Comparison of ENCODE assay signal across 18 cellular contexts in the genomic region with DNA sequence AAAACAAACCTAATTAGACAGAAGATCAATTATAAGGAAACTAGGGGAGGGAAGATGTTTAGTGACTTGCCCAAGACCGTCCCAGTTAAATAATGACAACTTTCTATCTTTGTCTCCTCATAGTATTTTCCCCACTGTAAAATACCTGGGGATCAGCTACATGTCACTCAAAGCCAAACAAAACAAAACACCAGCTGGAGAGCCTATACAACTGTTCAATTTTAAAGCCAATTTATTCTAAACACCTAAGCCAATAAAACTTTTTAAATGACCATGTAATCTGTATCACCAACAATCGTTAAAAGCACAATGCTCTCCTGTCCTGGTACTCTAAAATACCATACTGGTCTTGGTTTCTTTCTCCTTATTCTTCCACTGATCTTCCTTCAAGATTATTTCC.
DNase-seq lines count a peak whose midpoint lies in the region; ATAC-seq and TF ChIP-seq lines count a peak whose summit lies in the region.
"Had no signal": no experiment of that assay in that cellular context is flagged by ENCODE, and none has a peak within 500 bp of the region (broad histone marks: within the 10 kb centered on the region; RNA-seq: fewer than 3 reads in every experiment).

No MANE protein-coding gene starts in this region.

- H3K4me3 ChIP-seq in Caco-2 (ENCODE audit: low read depth, low read length) (no peak overlapping the region), mucosa of descending colon (no peak overlapping the region)
- H3K4me3 ChIP-seq: BLaER1, GM23338 had no signal

- H3K36me3 ChIP-seq in Caco-2 (ENCODE audit: control insufficient read depth, insufficient read depth, low read length) (0 out of 2 replicates have a peak, but pooled peaks cover 2% of the 10 kb centered on the region), mucosa of descending colon (ENCODE audit: low read depth) (no peaks in the 10 kb centered on the region)

- H3K4me1 Mint-ChIP-seq in Caco-2 (ENCODE audit: low read depth, unreplicated experiment) (peaks cover 34% of the 10 kb centered on the region), CD14-positive monocyte (peaks cover 5% of the 10 kb centered on the region)
- peaks cover 7% of the 10 kb centered on the region for H3K4me1 Mint-ChIP-seq in dendritic cell treated with granulocyte-macrophage colony-stimulating factor and Interleukin-4, amounts not matched to agents 40 ng/mL and 50 ng/mL, for 4 days (ENCODE audit: low read depth)
- no peaks in the 10 kb centered on the region for H3K4me1 Mint-ChIP-seq in activated naive CD8-positive, alpha-beta T cell treated with anti-CD3 and anti-CD28 coated beads, Interleukin-2, amount 50 U/mL, for 24 hours
- H3K4me1 Mint-ChIP-seq: GM23338 had no signal

- H3K4me3 Mint-ChIP-seq in Caco-2 (ENCODE audit: unreplicated experiment) (no peak overlapping the region), CD14-positive monocyte (no peak overlapping the region)
- H3K4me3 Mint-ChIP-seq in dendritic cell treated with granulocyte-macrophage colony-stimulating factor and Interleukin-4, amounts not matched to agents 40 ng/mL and 50 ng/mL, for 4 days: no peak overlapping the region
- H3K4me3 Mint-ChIP-seq in activated naive CD8-positive, alpha-beta T cell treated with anti-CD3 and anti-CD28 coated beads, Interleukin-2, amount 50 U/mL, for 24 hours: no peak overlapping the region
- H3K4me3 Mint-ChIP-seq: CD8-positive, alpha-beta T cell; GM23338; HFFc6 had no signal

- ATAC-seq in mucosa of descending colon (peak; percentile 24), HG03159 (IDR thresholded peaks at IDR 0.05; ENCODE audit: unreplicated experiment) (no peak)
- ATAC-seq in activated naive CD8-positive, alpha-beta T cell treated with anti-CD3 and anti-CD28 coated beads, Interleukin-2, amount 50 U/mL, for 24 hours: no peak
- ATAC-seq: CD8-positive, alpha-beta T cell; GM23338 had no signal

- BruUV-seq in Caco-2 (replicated peaks; lab: Mats Ljungman, UMichigan): no TSS peak

- CTCF ChIA-PET in Caco-2 (lab: Charles Lee): no interaction called here

- H3K9me3 ChIP-seq in Caco-2 (no peaks in the 10 kb centered on the region), mucosa of descending colon (no peaks in the 10 kb centered on the region)
- H3K9me3 ChIP-seq: BLaER1 had no signal

- H3K4me1 ChIP-seq in Caco-2 (peaks cover 52% of the 10 kb centered on the region), mucosa of descending colon (ENCODE audit: low read depth) (no peaks in the 10 kb centered on the region)
- H3K4me1 ChIP-seq: BLaER1 had no signal

- H3K36me3 Mint-ChIP-seq in Caco-2 (ENCODE audit: insufficient read depth, unreplicated experiment) (peaks cover 14% of the 10 kb centered on the region), CD14-positive monocyte (peaks cover 14% of the 10 kb centered on the region in 2 donors)
- H3K36me3 Mint-ChIP-seq in dendritic cell treated with granulocyte-macrophage colony-stimulating factor and Interleukin-4, amounts not matched to agents 40 ng/mL and 50 ng/mL, for 4 days (ENCODE audit: low read depth): peaks cover 25% of the 10 kb centered on the region
- peaks cover 29% of the 10 kb centered on the region for H3K36me3 Mint-ChIP-seq in activated naive CD8-positive, alpha-beta T cell treated with anti-CD3 and anti-CD28 coated beads, Interleukin-2, amount 50 U/mL, for 24 hours (ENCODE audit: low read depth)

- no peak for DNase-seq in Caco-2
- peak; percentile 91 for DNase-seq in NCI-H82 treated with DMSO at 0.1 percent for 48 hours (lab: John Stamatoyannopoulos, UW; ENCODE audit: unreplicated experiment)
- DNase-seq in mucosa of descending colon: no peak
- DNase-seq in CD14-positive monocyte (ENCODE audit: low spot score): no peak
- no peak for DNase-seq in activated naive CD8-positive, alpha-beta T cell treated with anti-CD3 and anti-CD28 coated beads, Interleukin-2, amount 50 U/mL, for 24 hours
- DNase-seq: 8988T; CD8-positive, alpha-beta T cell; DMS 273 treated with DMSO at 0.1 percent for 48 hours; DMS53; DND-41; EL; HCEC 1CT; HFFc6; IMR-90 had no signal

- no peaks in the 10 kb centered on the region for H3K27me3 ChIP-seq in Caco-2 (replicated peaks; ENCODE audit: control insufficient read depth, insufficient read depth, low read length)
- H3K27me3 ChIP-seq: BLaER1 had no signal

- no peaks in the 10 kb centered on the region for H3K27me3 Mint-ChIP-seq in Caco-2 (ENCODE audit: insufficient read depth, unreplicated experiment)
- no peaks in the 10 kb centered on the region for H3K27me3 Mint-ChIP-seq in dendritic cell treated with granulocyte-macrophage colony-stimulating factor and Interleukin-4, amounts not matched to agents 40 ng/mL and 50 ng/mL, for 4 days
- no peaks in the 10 kb centered on the region for H3K27me3 Mint-ChIP-seq in CD14-positive monocyte (ENCODE audit: low read depth in 3 of 3)
- H3K27me3 Mint-ChIP-seq in activated naive CD8-positive, alpha-beta T cell treated with anti-CD3 and anti-CD28 coated beads, Interleukin-2, amount 50 U/mL, for 24 hours: no peaks in the 10 kb centered on the region

- H3K27ac Mint-ChIP-seq in Caco-2 (ENCODE audit: unreplicated experiment) (peak overlapping the region; percentile 43), CD14-positive monocyte (peak overlapping the region in 1 of 7 donors; percentile 12)
- H3K27ac Mint-ChIP-seq in dendritic cell treated with granulocyte-macrophage colony-stimulating factor and Interleukin-4, amounts not matched to agents 40 ng/mL and 50 ng/mL, for 4 days: peak overlapping the region; percentile 30
- no peak overlapping the region for H3K27ac Mint-ChIP-seq in activated naive CD8-positive, alpha-beta T cell treated with anti-CD3 and anti-CD28 coated beads, Interleukin-2, amount 50 U/mL, for 24 hours
- H3K27ac Mint-ChIP-seq: CD8-positive, alpha-beta T cell; GM23338; HFFc6 had no signal

- intact Hi-C loops in Caco-2 (cut with micrococcal nuclease; ENCODE audit: unreplicated experiment) (no loop called here), mucosa of descending colon (cut with DNase I, micrococcal nuclease) (no loop called here), CD14-positive monocyte (cut with micrococcal nuclease) (no loop called here)
- intact Hi-C loops in dendritic cell treated with granulocyte-macrophage colony-stimulating factor and Interleukin-4, amounts not matched to agents 40 ng/mL and 50 ng/mL, for 4 days (cut with micrococcal nuclease): no loop called here

- POLR2A ChIA-PET in Caco-2 (lab: Charles Lee): no interaction called here

- H3K9me3 Mint-ChIP-seq in Caco-2 (ENCODE audit: unreplicated experiment) (no peaks in the 10 kb centered on the region), CD14-positive monocyte (no peaks in the 10 kb centered on the region)
- H3K9me3 Mint-ChIP-seq in dendritic cell treated with granulocyte-macrophage colony-stimulating factor and Interleukin-4, amounts not matched to agents 40 ng/mL and 50 ng/mL, for 4 days: no peaks in the 10 kb centered on the region
- no peaks in the 10 kb centered on the region for H3K9me3 Mint-ChIP-seq in activated naive CD8-positive, alpha-beta T cell treated with anti-CD3 and anti-CD28 coated beads, Interleukin-2, amount 50 U/mL, for 24 hours
- H3K9me3 Mint-ChIP-seq: CD8-positive, alpha-beta T cell; GM23338; HFFc6 had no signal

- TF ChIP-seq CTCF in Caco-2 (IDR thresholded peaks at IDR 0.05; ENCODE audit: insufficient read depth in 1 of 2, low read depth in 1 of 2, low read length in 1 of 2, severe bottlenecking in 1 of 2, unreplicated experiment in 1 of 2): no peak
- TF ChIP-seq CTCF in mucosa of descending colon (IDR thresholded peaks at IDR 0.05): no peak
- no peak for TF ChIP-seq CTCF in CD14-positive monocyte (IDR thresholded peaks at IDR 0.05)
